14 cellular contexts compared by ENCODE assay signal in the genomic region with DNA sequence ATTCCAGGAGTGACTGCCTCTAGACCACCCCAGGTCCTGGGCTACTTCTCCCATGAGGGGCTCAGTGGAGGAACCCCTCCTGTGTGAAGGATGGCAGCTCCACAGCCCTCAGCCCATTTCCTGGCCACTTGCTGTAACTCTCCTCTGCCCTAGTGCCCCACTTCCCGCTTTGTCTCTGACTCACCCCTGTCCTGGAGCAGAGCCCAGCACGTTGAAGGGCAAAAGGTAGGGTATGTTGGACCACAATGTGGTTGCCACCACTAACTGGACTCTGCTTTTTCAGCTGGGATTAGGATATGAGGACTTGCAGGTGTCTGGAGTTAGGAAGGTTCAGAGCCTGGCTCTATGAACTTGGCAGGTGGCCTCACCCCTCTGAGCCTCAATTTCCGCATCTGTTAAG. TPM values are rescaled to one million over a fixed set of nuclear protein-coding genes. Genes with fewer than 3 reads are reported as not detected.
DNase-seq lines count a peak whose midpoint lies in the region; ATAC-seq and TF ChIP-seq lines count a peak whose summit lies in the region.
"Had no signal": no experiment of that assay in that cellular context is flagged by ENCODE, and none has a peak within 500 bp of the region (broad histone marks: within the 10 kb centered on the region; RNA-seq: fewer than 3 reads in every experiment).

No MANE protein-coding gene starts in this region.

- no peaks in the 10 kb centered on the region for H3K27me3 ChIP-seq in SU-DHL-6 (ENCODE audit: low read length)

- peaks cover 1% of the 10 kb centered on the region for H3K4me1 Mint-ChIP-seq in progenitor cell of endocrine pancreas (ENCODE audit: low read depth)

- H3K9ac ChIP-seq in SU-DHL-6 (ENCODE audit: low read length) = peak overlapping the region; percentile 87; the same call in 1 of the 2 replicates

- H3F3A ChIP-seq in SU-DHL-6 (ENCODE audit: insufficient read depth) = 0 out of 2 replicates have a peak, but pooled peaks cover 3% of the 10 kb centered on the region

- peaks cover 9% of the 10 kb centered on the region; the same call in 1 of the 2 replicates for H3K36me3 ChIP-seq in SU-DHL-6 (ENCODE audit: low read length)

- H3K9me2 ChIP-seq in SU-DHL-6 (replicated peaks; ENCODE audit: insufficient read depth, low read length) = no peaks in the 10 kb centered on the region

- H3K36me3 Mint-ChIP-seq in progenitor cell of endocrine pancreas (ENCODE audit: insufficient read depth) = peaks cover 4% of the 10 kb centered on the region

- no peak for TF ChIP-seq POLR2A in GM18505 (IDR thresholded peaks at IDR 0.05; ENCODE audit: borderline replicate concordance, extremely low read depth, insufficient read depth, insufficient read length)

- peaks cover 68% of the 10 kb centered on the region for H3K79me2 ChIP-seq in SU-DHL-6 (ENCODE audit: insufficient read depth, low read length)

- H3K27ac Mint-ChIP-seq in progenitor cell of endocrine pancreas = no peak overlapping the region
- H3K27ac Mint-ChIP-seq: activated T-helper 2 cell treated with anti-CD3 and anti-CD28 coated beads, Interferon-gamma antibody, Interleukin-2, Interleukin-4, amounts not matched to agents 10 μg/mL and 5 μg/mL and 100 μg/mL, durations not matched to agents 14 hours and 24 hours and 36 hours; CD4-positive, alpha-beta T cell; dendritic cell treated with granulocyte-macrophage colony-stimulating factor and Interleukin-4, amounts not matched to agents 40 ng/mL and 50 ng/mL, for 4 days had no signal

- no peaks in the 10 kb centered on the region; the same call in 1 of the 2 replicates for H4K20me1 ChIP-seq in SU-DHL-6 (ENCODE audit: low read depth, low read length)

- peak overlapping the region; percentile 31 for H3K27ac ChIP-seq in SU-DHL-6 (ENCODE audit: low read depth, low read length)

- ATAC-seq in GM18505 (IDR thresholded peaks at IDR 0.05; ENCODE audit: unreplicated experiment) = no peak
- ATAC-seq: stimulated activated naive CD8-positive, alpha-beta T cell treated with anti-CD3 and anti-CD28 coated beads, Interleukin-15, Interleukin-2, amounts not matched to agents 100 U/mL and 50 U/mL, for 24 hours had no signal

- DNase-seq in AML-193 (lab: John Stamatoyannopoulos, UW) = peak; percentile 14 to 31
- DNase-seq in HK-2 (ENCODE audit: unreplicated experiment) = peak; percentile 71
- DNase-seq in fibroblast of villous mesenchyme (ENCODE audit: low read depth) = peak; percentile 19
- no peak for DNase-seq in progenitor cell of endocrine pancreas (ENCODE audit: low spot score, unreplicated experiment)
- no peak for DNase-seq in NCI-H2196 treated with DMSO at 0.1 percent for 48 hours (lab: John Stamatoyannopoulos, UW; ENCODE audit: unreplicated experiment)
- DNase-seq in nucleus accumbens (lab: John Stamatoyannopoulos, UW) = no peak
- DNase-seq: CD4-positive, alpha-beta T cell; NCI-H2227 treated with DMSO at 0.1 percent for 48 hours; stimulated activated naive CD8-positive, alpha-beta T cell treated with anti-CD3 and anti-CD28 coated beads, Interleukin-15, Interleukin-2, amounts not matched to agents 100 U/mL and 50 U/mL, for 24 hours had no signal

- H3K4me2 ChIP-seq in SU-DHL-6 (ENCODE audit: low read depth, low read length, poor library complexity, severe bottlenecking) = peak overlapping the region; percentile 64

- H3K4me3 ChIP-seq in SU-DHL-6 (ENCODE audit: insufficient read depth, low read length, poor library complexity, severe bottlenecking) (no peak overlapping the region), fibroblast of villous mesenchyme (ENCODE audit: low read depth, low read length) (no peak overlapping the region)

- H3K9me3 Mint-ChIP-seq in progenitor cell of endocrine pancreas (ENCODE audit: low read depth) = no peaks in the 10 kb centered on the region
- H3K9me3 Mint-ChIP-seq: activated T-helper 2 cell treated with anti-CD3 and anti-CD28 coated beads, Interferon-gamma antibody, Interleukin-2, Interleukin-4, amounts not matched to agents 10 μg/mL and 5 μg/mL and 100 μg/mL, durations not matched to agents 14 hours and 24 hours and 36 hours; CD4-positive, alpha-beta T cell; dendritic cell treated with granulocyte-macrophage colony-stimulating factor and Interleukin-4, amounts not matched to agents 40 ng/mL and 50 ng/mL, for 4 days had no signal

- H3K4me3 Mint-ChIP-seq in progenitor cell of endocrine pancreas (ENCODE audit: low read depth) = no peak overlapping the region
- H3K4me3 Mint-ChIP-seq: CD4-positive, alpha-beta T cell; dendritic cell treated with granulocyte-macrophage colony-stimulating factor and Interleukin-4, amounts not matched to agents 40 ng/mL and 50 ng/mL, for 4 days had no signal

- H2AFZ ChIP-seq in SU-DHL-6 (ENCODE audit: low read depth, low read length, severe bottlenecking) = no peak overlapping the region

- no peaks in the 10 kb centered on the region for H3K9me3 ChIP-seq in SU-DHL-6 (ENCODE audit: insufficient read depth, low read length)

- no peak for TF ChIP-seq CTCF in SU-DHL-6 (IDR thresholded peaks at IDR 0.05; ENCODE audit: insufficient read depth, low read length, poor library complexity, severe bottlenecking)
- no peak for TF ChIP-seq CTCF in fibroblast of villous mesenchyme (IDR thresholded peaks at IDR 0.05; ENCODE audit: insufficient read depth, low read depth, low read length)
- no peak for TF ChIP-seq CTCF in progenitor cell of endocrine pancreas (IDR thresholded peaks at IDR 0.05; ENCODE audit: unreplicated experiment)

- H3K27me3 Mint-ChIP-seq in progenitor cell of endocrine pancreas = peaks cover 16% of the 10 kb centered on the region

RNA-seq across cellular contexts. Expression of a gene that starts 2.4 kb away (rescaled TPM):
- total RNA-seq in fibroblast of villous mesenchyme = 11.7 and 13.2 TPM in 2 replicates
- 43.3 and 44.4 TPM in 2 replicates for total RNA-seq in progenitor cell of endocrine pancreas

RNA-seq across cellular contexts. Expression of a gene that starts 57.5 kb away (rescaled TPM):
- not detected in 2 replicates for total RNA-seq in fibroblast of villous mesenchyme
- total RNA-seq in progenitor cell of endocrine pancreas = not detected in 2 replicates
- total RNA-seq: activated T-helper 2 cell treated with anti-CD3 and anti-CD28 coated beads, Interferon-gamma antibody, Interleukin-2, Interleukin-4, amounts not matched to agents 10 μg/mL and 5 μg/mL and 100 μg/mL, durations not matched to agents 14 hours and 24 hours and 36 hours; CD4-positive, alpha-beta T cell; T-helper 1 cell treated with Interleukin-12 subunit alpha and Interleukin-12 subunit beta and Interleukin-4 antibody, amounts not matched to agents 30 ng/mL and 1 ng/mL, for 36 hours had no signal

Comparison
In these comparisons a context has a peak if more than half of its experiments do, and no peak if none do; other contexts are left out.
1. DNase-seq: peak in AML-193 (2 of 2), HK-2 (single experiment) and fibroblast of villous mesenchyme (single experiment); none in progenitor cell of endocrine pancreas (single experiment), NCI-H2196 treated with DMSO at 0.1 percent for 48 hours (single experiment) and nucleus accumbens (0 of 56).